In the genomic region with DNA sequence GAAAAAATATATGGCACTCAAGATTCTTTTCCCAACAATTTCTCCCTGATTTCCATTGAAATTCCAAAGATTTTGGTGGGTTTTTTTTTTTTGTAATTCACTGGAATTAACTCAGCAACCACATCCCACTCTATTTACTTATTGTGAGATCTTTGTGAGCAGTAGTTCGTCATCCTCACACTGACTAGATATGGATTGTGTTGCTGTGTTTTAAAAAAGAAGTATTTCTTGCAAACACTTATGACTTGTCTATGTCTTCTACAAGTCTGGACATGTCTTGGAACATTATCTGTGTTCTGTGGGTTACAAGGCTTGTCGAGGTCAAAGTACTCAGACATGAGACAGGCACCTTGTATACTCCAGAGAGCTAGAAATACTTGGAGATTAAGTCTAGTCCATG, we compare ENCODE assay signal across 10 cellular contexts.
DNase-seq lines count a peak whose midpoint lies in the region; ATAC-seq and TF ChIP-seq lines count a peak whose summit lies in the region.
"Had no signal": no experiment of that assay in that cellular context is flagged by ENCODE, and none has a peak within 500 bp of the region (broad histone marks: within the 10 kb centered on the region; RNA-seq: fewer than 3 reads in every experiment).

No MANE protein-coding gene starts in this region.

- in situ Hi-C loops in brain microvascular endothelial cell (cut with HindIII; ENCODE audit: low pct_ligation_motif_present, low sequenced_read_pairs), result loop anchor here (25.0 kb wide), 1 partner anchor 278 kb away; no protein-coding TSS in a partner anchor

- H3K36me3 ChIP-seq in brain microvascular endothelial cell (replicated peaks), result no peaks in the 10 kb centered on the region

- H3K27me3 ChIP-seq in brain microvascular endothelial cell (replicated peaks), result no peaks in the 10 kb centered on the region

- H3K27ac ChIP-seq in brain microvascular endothelial cell, result no peak overlapping the region

- ATAC-seq in GM19043 (IDR thresholded peaks at IDR 0.05; ENCODE audit: low read depth, unreplicated experiment), result peak; percentile 38
- ATAC-seq in HG03558 (IDR thresholded peaks at IDR 0.05; ENCODE audit: extremely low read depth, unreplicated experiment), result peak; percentile 68

- peak; percentile 61 for DNase-seq in brain microvascular endothelial cell
- DNase-seq in non-pigmented ciliary epithelial cell (ENCODE audit: low read depth), result peak; percentile 74
- DNase-seq in stimulated activated naive CD4-positive, alpha-beta T cell (lab: John Stamatoyannopoulos, UW), result no peak
- no peak for DNase-seq in SW 1271 (lab: John Stamatoyannopoulos, UW)
- no peak for DNase-seq in anterior cingulate cortex (lab: John Stamatoyannopoulos, UW)
- DNase-seq: central memory CD4-positive, alpha-beta T cell; immature natural killer cell; NCI-H748 treated with DMSO at 0.1 percent for 48 hours had no signal

- H3K4me3 ChIP-seq in brain microvascular endothelial cell (ENCODE audit: low read depth, low read length), result no peak overlapping the region

- TF ChIP-seq CTCF in brain microvascular endothelial cell (IDR thresholded peaks at IDR 0.05; ENCODE audit: low read depth, low read length, missing control alignments), result no peak

Comparison
In these comparisons a context has a peak if more than half of its experiments do, and no peak if none do; other contexts are left out.
1. DNase-seq: peak in brain microvascular endothelial cell (single experiment) and non-pigmented ciliary epithelial cell (single experiment); none in stimulated activated naive CD4-positive, alpha-beta T cell (0 of 6), SW 1271 (0 of 2) and anterior cingulate cortex (0 of 58).